Comparison of ENCODE assay signal across 8 cellular contexts in the genomic region with DNA sequence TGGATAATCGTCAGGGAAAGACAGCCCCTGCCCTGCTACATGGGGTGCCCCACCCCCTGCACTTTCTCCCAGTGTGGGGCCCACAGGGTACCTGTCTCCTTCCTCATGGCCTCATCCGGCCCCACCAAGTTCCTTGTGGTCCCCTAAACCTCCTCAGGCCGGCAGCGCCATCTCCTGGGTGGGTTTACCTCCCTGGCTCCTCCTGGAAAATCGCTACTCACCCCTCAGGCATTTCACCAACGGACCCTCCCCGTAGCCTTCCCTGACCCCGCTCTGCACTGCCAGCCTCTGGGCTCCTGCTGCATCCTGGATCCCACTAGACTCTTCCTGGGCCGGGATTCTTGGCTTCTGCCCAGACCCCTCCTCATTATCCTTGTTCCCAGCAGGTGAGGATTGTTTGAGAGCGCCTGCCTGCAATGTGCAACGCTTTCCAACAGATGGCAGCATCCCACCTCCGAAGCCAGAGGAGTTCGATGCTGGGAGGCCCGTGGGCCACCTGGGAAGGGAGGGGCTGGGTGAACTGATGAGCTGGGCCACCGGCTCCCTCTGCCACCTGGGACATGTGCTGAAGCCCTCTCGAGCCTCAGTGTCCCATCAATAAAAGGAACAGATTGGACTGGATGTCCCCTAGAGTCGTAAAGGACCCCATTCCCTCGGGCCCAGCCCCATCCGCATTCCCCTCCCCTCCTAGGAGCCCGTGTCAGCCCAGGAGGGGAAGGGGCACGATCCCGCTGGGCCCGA. TPM values are rescaled to one million over a fixed set of nuclear protein-coding genes. Genes with fewer than 3 reads are reported as not detected.
DNase-seq lines count a peak whose midpoint lies in the region; ATAC-seq and TF ChIP-seq lines count a peak whose summit lies in the region.

No MANE protein-coding gene starts in this region.

- no peak overlapping the region for H3K4me3 Mint-ChIP-seq in activated T-cell treated with anti-CD3 and anti-CD28 coated beads, Interleukin-2, amount 50 U/mL, for 4 hours

- no peaks in the 10 kb centered on the region for H3K36me3 Mint-ChIP-seq in activated T-cell treated with anti-CD3 and anti-CD28 coated beads, Interleukin-2, amount 50 U/mL, for 4 hours (ENCODE audit: insufficient read depth)

- peaks cover 4% of the 10 kb centered on the region for H3K4me1 Mint-ChIP-seq in activated T-cell treated with anti-CD3 and anti-CD28 coated beads, Interleukin-2, amount 50 U/mL, for 4 hours (ENCODE audit: low read depth)

- DNase-seq in D341Med (ENCODE audit: low spot score), result peak; percentile 89
- DNase-seq in HUDEP-2 (lab: John Stamatoyannopoulos, UW; ENCODE audit: unreplicated experiment in 76 of 76), result peak in 47 of 76 experiments; percentile 3 to 73 (median 37)
- DNase-seq in OCI-M1 (lab: John Stamatoyannopoulos, UW), result peak; percentile 71
- peak; percentile 68 for DNase-seq in activated T-cell treated with anti-CD3 and anti-CD28 coated beads, Interleukin-2, amount 50 U/mL, for 4 hours
- peak; percentile 20 to 65 for DNase-seq in foreskin fibroblast
- peak; percentile 14 for DNase-seq in pons (ENCODE audit: low spot score)

- H3K4me3 ChIP-seq in foreskin fibroblast (ENCODE audit: low read depth in 1 of 2, low read length in 2 of 2), result no peak overlapping the region

- peaks cover 4% of the 10 kb centered on the region for H3K27me3 Mint-ChIP-seq in activated T-cell treated with anti-CD3 and anti-CD28 coated beads, Interleukin-2, amount 50 U/mL, for 4 hours (ENCODE audit: low read depth)

- peak; percentile 81 for TF ChIP-seq CTCF in foreskin fibroblast (IDR thresholded peaks at IDR 0.05; ENCODE audit: low read depth, low read length)

- no peaks in the 10 kb centered on the region for H3K9me3 Mint-ChIP-seq in activated T-cell treated with anti-CD3 and anti-CD28 coated beads, Interleukin-2, amount 50 U/mL, for 4 hours

- ATAC-seq in activated T-cell treated with anti-CD3 and anti-CD28 coated beads, Interleukin-2, amount 50 U/mL, for 4 hours, result peak; percentile 75 to 77
- ATAC-seq in HG03025 (IDR thresholded peaks at IDR 0.05; ENCODE audit: low FRiP score, unreplicated experiment), result no peak
- ATAC-seq in GM19397 (IDR thresholded peaks at IDR 0.05; ENCODE audit: unreplicated experiment), result no peak

RNA-seq across cellular contexts. Expression of a gene that starts 44.2 kb away (rescaled TPM):
- total RNA-seq in activated T-cell treated with anti-CD3 and anti-CD28 coated beads, Interleukin-2, amount 50 U/mL, for 4 hours, result 100 to 1,000 TPM; 126 to 188 (median 163) TPM

Comparison
In these comparisons a context has a peak if more than half of its experiments do, and no peak if none do; other contexts are left out.
1. DNase-seq: peak in every context shown above with its lines; median percentile 89 in D341Med; 71 in OCI-M1; 68 in activated T-cell treated with anti-CD3 and anti-CD28 coated beads, Interleukin-2, amount 50 U/mL, for 4 hours; 42 in foreskin fibroblast; 37 in HUDEP-2; 14 in pons.
2. ATAC-seq: peak in activated T-cell treated with anti-CD3 and anti-CD28 coated beads, Interleukin-2, amount 50 U/mL, for 4 hours (2 of 2); none in HG03025 (single experiment) and GM19397 (single experiment).